In genomic region chr6:87671555-87672029, GRCh38 we compare ENCODE assay signal across 12 cellular contexts. TPM values are rescaled to one million over a fixed set of nuclear protein-coding genes. Genes with fewer than 3 reads are reported as not detected.
DNase-seq lines count a peak whose midpoint lies in the region; ATAC-seq, FAIRE-seq and TF ChIP-seq lines count a peak whose summit lies in the region.
"Had no signal": no experiment of that assay in that cellular context is flagged by ENCODE, and none has a peak within 500 bp of the region (broad histone marks: within the 10 kb centered on the region; RNA-seq: fewer than 3 reads in every experiment).

No MANE protein-coding gene starts in this region.

- H3K36me3 ChIP-seq in IMR-90 (ENCODE audit: control insufficient read depth, insufficient read depth, low read length) (peaks cover 34% of the 10 kb centered on the region), mucosa of descending colon (ENCODE audit: low read depth) (no peaks in the 10 kb centered on the region), aorta (ENCODE audit: control insufficient read depth in 1 of 2, insufficient read depth in 2 of 2, low read length in 1 of 2) (peaks cover 0 to 2% of the 10 kb centered on the region in 2 donors), suprapubic skin (peaks cover 33% of the 10 kb centered on the region), SJCRH30 (peaks cover 72% of the 10 kb centered on the region)

- no peaks in the 10 kb centered on the region for H4K20me1 ChIP-seq in IMR-90 (ENCODE audit: insufficient read depth, low read length)

- no peak overlapping the region for H4K91ac ChIP-seq in IMR-90 (ENCODE audit: insufficient read depth, low read depth, low read length)

- WGBS in A549 (ENCODE audit: missing lambda C conversion rate): 69% methylated on average over 6 of the region's 6 CpGs
- 100% methylated on average over 1 of the region's 6 CpGs; no CpG with 5 or more reads in 1 of the 2 experiments for WGBS in IMR-90 (ENCODE audit: extremely low coverage in 2 of 2, insufficient read length in 1 of 2), 2 experiments
- WGBS in aorta, 2 donors: 84 to 86% methylated on average over 6 of the region's 6 CpGs
- 77% methylated on average over 6 of the region's 6 CpGs for WGBS in suprapubic skin

- no peak overlapping the region for H3K14ac ChIP-seq in IMR-90 (replicated peaks; ENCODE audit: low read depth, low read length)

- no peaks in the 10 kb centered on the region for H3K9me1 ChIP-seq in IMR-90 (ENCODE audit: insufficient read depth, low read length)

- ATAC-seq in A549 (0 out of 6 replicates have a peak, but pooled peaks of 1 of the 2 experiments have one; percentile 40), IMR-90 (ENCODE audit: low read depth) (no peak), mucosa of descending colon (peak; percentile 23), aorta (ENCODE audit: low FRiP score) (no peak), GM21528 (IDR thresholded peaks at IDR 0.05; ENCODE audit: low FRiP score, unreplicated experiment) (no peak)

- in situ Hi-C loops in IMR-90 (cut with MboI; ENCODE audit: low sequenced_read_pairs): no loop called here

- H2BK20ac ChIP-seq in IMR-90 (ENCODE audit: low read depth, low read length): no peak overlapping the region

- no peak overlapping the region for H2AK9ac ChIP-seq in IMR-90 (replicated peaks; ENCODE audit: low read depth, low read length, poor library complexity)

- dilution Hi-C loops in IMR-90 (cut with HindIII; ENCODE audit: low sequenced_read_pairs, unreplicated experiment): no loop called here

- no peak overlapping the region for H3K56ac ChIP-seq in IMR-90 (ENCODE audit: extremely low read depth, insufficient read depth, low read length)

- TF ChIP-seq CTCF in A549 (IDR thresholded peaks at IDR 0.05): no peak
- TF ChIP-seq CTCF in IMR-90 (conservative IDR thresholded peaks at IDR 0.05; ENCODE audit: low read depth, low read length): no peak
- no peak for TF ChIP-seq CTCF in mucosa of descending colon (IDR thresholded peaks at IDR 0.05)
- no peak for TF ChIP-seq CTCF in suprapubic skin (IDR thresholded peaks at IDR 0.05)

- TF ChIP-seq RAD21 in A549 (conservative IDR thresholded peaks at IDR 0.05 in 1 of 2, IDR thresholded peaks at IDR 0.05 in 1 of 2): no peak
- no peak for TF ChIP-seq RAD21 in IMR-90 (IDR thresholded peaks at IDR 0.05; ENCODE audit: low read length)

- H3K18ac ChIP-seq in IMR-90 (ENCODE audit: low read depth, low read length): no peak overlapping the region

- H2BK5ac ChIP-seq in IMR-90 (ENCODE audit: low read depth, low read length, poor library complexity, severe bottlenecking): no peak overlapping the region

- no peak overlapping the region for H2AK5ac ChIP-seq in IMR-90 (ENCODE audit: low read depth, low read length)

- FAIRE-seq in A549 (lab: Jason Lieb, UNC): no peak
- FAIRE-seq: endometrium had no signal

- no peak for TF ChIP-seq POLR2A in A549 (IDR thresholded peaks at IDR 0.05; ENCODE audit: low read length)
- no peak for TF ChIP-seq POLR2A in IMR-90 (IDR thresholded peaks at IDR 0.05; ENCODE audit: low read depth, low read length)
- no peak for TF ChIP-seq POLR2A in suprapubic skin (IDR thresholded peaks at IDR 0.05)

- H3K9ac ChIP-seq in IMR-90 (ENCODE audit: low read depth, low read length): no peak overlapping the region

- H3K23ac ChIP-seq in IMR-90 (ENCODE audit: low read depth, low read length): no peak overlapping the region

- BruUV-seq in IMR-90 (replicated peaks; lab: Mats Ljungman, UMichigan): no TSS peak

- H3K4me1 ChIP-seq in A549 (peaks cover 58% of the 10 kb centered on the region), IMR-90 (ENCODE audit: control insufficient read depth, insufficient read depth, low read length) (peaks cover 2% of the 10 kb centered on the region; the same call in 1 of the 2 replicates), mucosa of descending colon (ENCODE audit: low read depth) (no peaks in the 10 kb centered on the region), aorta (ENCODE audit: control insufficient read depth in 1 of 2, insufficient read depth in 2 of 2, low read length in 2 of 2) (no peaks in the 10 kb centered on the region), suprapubic skin (no peaks in the 10 kb centered on the region), SJCRH30 (no peaks in the 10 kb centered on the region)

- CTCF ChIA-PET in A549 (lab: Yijun Ruan, JAX): interaction anchor here (1.0 kb wide), 1 partner anchor 176 kb away, joined by 4 read pairs; no protein-coding TSS in a partner anchor
- CTCF ChIA-PET in IMR-90 (lab: Yijun Ruan, JAX): no interaction called here

- H2AFZ ChIP-seq in IMR-90 (replicated peaks; ENCODE audit: low read length, poor library complexity): no peak overlapping the region

- H3K4me3 ChIP-seq in A549 (no peak overlapping the region), IMR-90 (ENCODE audit: insufficient read depth, low read depth, low read length) (no peak overlapping the region), mucosa of descending colon (no peak overlapping the region), aorta (ENCODE audit: low read length in 2 of 2) (no peak overlapping the region), suprapubic skin (no peak overlapping the region), SJCRH30 (no peak overlapping the region)

- TF ChIP-seq EP300 in A549 (IDR thresholded peaks at IDR 0.05): no peak
- TF ChIP-seq EP300 in suprapubic skin (IDR thresholded peaks at IDR 0.05): no peak

- no peak overlapping the region for H2BK120ac ChIP-seq in IMR-90 (ENCODE audit: low read depth, low read length)

- H3K9me3 ChIP-seq in A549 (no peaks in the 10 kb centered on the region), IMR-90 (ENCODE audit: control insufficient read depth, insufficient read depth, low read length) (no peaks in the 10 kb centered on the region), mucosa of descending colon (no peaks in the 10 kb centered on the region), aorta (ENCODE audit: control insufficient read depth, low read length) (no peaks in the 10 kb centered on the region), suprapubic skin (no peaks in the 10 kb centered on the region), SJCRH30 (replicated peaks) (no peaks in the 10 kb centered on the region; the same call in 1 of the 2 replicates)

- H3K27me3 ChIP-seq in IMR-90 (ENCODE audit: control insufficient read depth, insufficient read depth, low read length) (no peaks in the 10 kb centered on the region), aorta (ENCODE audit: control insufficient read depth in 1 of 2, insufficient read depth in 2 of 2, low read length in 1 of 2) (no peaks in the 10 kb centered on the region), suprapubic skin (no peaks in the 10 kb centered on the region), SJCRH30 (no peaks in the 10 kb centered on the region)

- H4K5ac ChIP-seq in IMR-90 (ENCODE audit: low read depth, low read length): no peak overlapping the region

- H3K4me2 ChIP-seq in A549 (0 out of 3 replicates have a peak overlapping the region, but pooled peaks have one; percentile 11), IMR-90 (ENCODE audit: low read depth, low read length) (no peak overlapping the region)

- H4K8ac ChIP-seq in IMR-90 (ENCODE audit: low read depth in 2 of 2, low read length in 2 of 2): no peak overlapping the region

- no peak overlapping the region for H2BK15ac ChIP-seq in IMR-90 (ENCODE audit: low read depth, low read length)

- POLR2A ChIA-PET in A549 (lab: Yijun Ruan, JAX): no interaction called here
- POLR2A ChIA-PET in IMR-90 (lab: Charles Lee; ENCODE audit: unreplicated experiment): no interaction called here

- intact Hi-C loops in IMR-90 (cut with micrococcal nuclease): no loop called here
- intact Hi-C loops in mucosa of descending colon (cut with DNase I, micrococcal nuclease): no loop called here
- intact Hi-C loops in aorta (cut with DNase I): no loop called here

- H3K27ac ChIP-seq in A549 (peak overlapping the region in 1 of 2 experiments; percentile 61; a peak in 3 of 6 replicates), IMR-90 (ENCODE audit: insufficient read depth, low read length) (no peak overlapping the region), aorta (ENCODE audit: low read depth in 1 of 2, low read length in 2 of 2) (no peak overlapping the region), suprapubic skin (no peak overlapping the region), SJCRH30 (no peak overlapping the region)

- no peak overlapping the region for H3K4ac ChIP-seq in IMR-90 (ENCODE audit: low read depth, low read length)

- peak in 1 of 2 experiments; percentile 22 for DNase-seq in A549 (ENCODE audit: low read depth in 1 of 2, low spot score in 1 of 2)
- DNase-seq in IMR-90: no peak
- peak; percentile 89 for DNase-seq in amniotic epithelial cell (ENCODE audit: low read depth)
- DNase-seq in mucosa of descending colon: no peak
- DNase-seq in aorta: no peak
- no peak for DNase-seq in suprapubic skin (ENCODE audit: low spot score in 2 of 2)
- DNase-seq in SJCRH30: no peak
- DNase-seq: NCI-H1694 treated with DMSO at 0.1 percent for 48 hours; occipital lobe; stimulated activated CD4-positive, alpha-beta T cell treated with anti-CD3 and anti-CD28 coated beads, Interleukin-1b, Interleukin-23, amount 100 ng/mL, for 48 hours had no signal

- H3K79me1 ChIP-seq in IMR-90 (ENCODE audit: low read depth in 1 of 2, low read length in 2 of 2): peaks cover 6 to 37% of the 10 kb centered on the region in 2 experiments

TF ChIP-seq in IMR-90, 13 proteins besides CTCF, POLR2A, EP300 and RAD21:
- TF ChIP-seq NFE2L2 (IDR thresholded peaks at IDR 0.05; ENCODE audit: low read depth, low read length) (no peak), CEBPB (IDR thresholded peaks at IDR 0.05; ENCODE audit: low read depth, low read length) (peak; percentile 78)

RNA-seq across cellular contexts. Expression of gene AKIRIN2, which starts 30.4 kb away (rescaled TPM):
- polyA plus RNA-seq in A549 (2011; rRNA removed): 23.7 and 28.8 TPM in 2 replicates
- polyA plus RNA-seq in A549 (2012; cell fraction: cytosol; rRNA removed): 28.6 and 32.2 TPM in 2 replicates
- polyA plus RNA-seq in A549 (2012; cell fraction: nucleus; rRNA removed): 28.2 and 33.2 TPM in 2 replicates
- polyA plus RNA-seq in A549 (2017; fragmentation: RNase III; extraction: RNeasy Plus Mini Kit Qiagen cat#74134 plus additional on column Dnase treatment): 39.1 to 41.6 TPM (median 40.1 TPM) in 3 replicates
- 13.6 and 20.5 TPM in 2 replicates for polyA minus RNA-seq in A549 (2011; rRNA and poly(A)+ RNA removed)
- total RNA-seq in IMR-90 (2012; rRNA removed): 7.9 and 10.8 TPM in 2 replicates
- 25.1 and 26.6 TPM in 2 replicates for polyA plus RNA-seq in IMR-90 (2012; rRNA removed)
- polyA plus RNA-seq in IMR-90 (2012; cell fraction: cytosol; rRNA removed): 28.5 and 28.7 TPM in 2 replicates
- polyA plus RNA-seq in IMR-90 (2012; cell fraction: nucleus; rRNA removed; ENCODE audit: low replicate concordance): 18.3 and 20.4 TPM in 2 replicates
- 10 to 100 TPM; 32.3 to 41.0 (median 33.2) TPM for total RNA-seq in mucosa of descending colon
- total RNA-seq in aorta: 10 to 100 TPM; 38.5 to 43.5 TPM
- polyA plus RNA-seq in aorta: 10 to 100 TPM; 17.8 to 25.1 TPM
- total RNA-seq in suprapubic skin: 10 to 100 TPM; 15.3 to 35.4 (median 29.2) TPM
- total RNA-seq in SJCRH30 (2014; rRNA removed; shearing (Covaris generic)): 54.9 and 64.5 TPM in 2 replicates
